Comparison of ENCODE assay signal across 14 cellular contexts in the genomic region with DNA sequence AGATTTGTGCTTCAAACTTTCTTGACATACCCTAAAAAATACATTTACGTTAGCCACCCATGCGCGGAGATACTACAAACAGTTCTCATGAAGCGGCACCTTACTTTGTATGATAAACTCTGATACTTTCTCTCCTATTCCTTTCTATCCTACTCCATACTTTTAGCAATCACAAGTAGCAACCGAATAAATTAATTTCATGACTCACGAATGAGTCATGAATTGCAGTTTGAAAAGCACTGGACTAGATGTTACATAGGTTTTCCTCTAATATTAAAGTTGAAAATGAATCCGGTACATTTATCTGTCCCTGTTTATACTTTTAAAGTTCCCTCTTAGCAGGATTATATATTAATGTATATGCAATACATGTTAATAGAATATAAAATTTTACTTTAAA.
DNase-seq lines count a peak whose midpoint lies in the region; ATAC-seq, FAIRE-seq and TF ChIP-seq lines count a peak whose summit lies in the region.
"Had no signal": no experiment of that assay in that cellular context is flagged by ENCODE, and none has a peak within 500 bp of the region (broad histone marks: within the 10 kb centered on the region; RNA-seq: fewer than 3 reads in every experiment).

No MANE protein-coding gene starts in this region.

- CTCF ChIA-PET in HEK293 (lab: Yijun Ruan, JAX), result interaction anchor here (0.8 to 1.2 kb wide), 2 partner anchors 55 to 176 kb away, joined by 3 to 5 read pairs; no protein-coding TSS in a partner anchor

- H3K36me3 ChIP-seq in HEK293 (ENCODE audit: control insufficient read depth in 2 of 2, insufficient read depth in 1 of 2, low read length in 2 of 2) (no peaks in the 10 kb centered on the region), astrocyte (ENCODE audit: insufficient read depth, low read length) (no peaks in the 10 kb centered on the region), gastroesophageal sphincter (no peaks in the 10 kb centered on the region), thoracic aorta (no peaks in the 10 kb centered on the region)

- H3K4me1 ChIP-seq in HEK293 (ENCODE audit: control insufficient read depth, insufficient read depth, low read length), result peaks cover 30% of the 10 kb centered on the region
- peaks cover 48% of the 10 kb centered on the region for H3K4me1 ChIP-seq in astrocyte (ENCODE audit: insufficient read depth, low read length)
- H3K4me1 ChIP-seq in gastroesophageal sphincter, result peaks cover 0 to 6% (median 6%) of the 10 kb centered on the region in 3 donors
- H3K4me1 ChIP-seq in thoracic aorta (ENCODE audit: control insufficient read depth in 1 of 2, low read depth in 2 of 2), result peaks cover 22 to 42% of the 10 kb centered on the region in 2 donors

- TF ChIP-seq POLR2A in gastroesophageal sphincter (IDR thresholded peaks at IDR 0.05), result no peak

- H3K79me2 ChIP-seq in astrocyte (ENCODE audit: insufficient read depth, low read length), result no peaks in the 10 kb centered on the region

- peak overlapping the region; percentile 93 for H3K27ac Mint-ChIP-seq in astrocyte (ENCODE audit: unreplicated experiment)
- H3K27ac Mint-ChIP-seq in stimulated activated memory B cell treated with anti-CD40 and anti-IgM and Interleukin-4, amounts not matched to agents 10 μg/mL and 1 μg/mL and 100 μg/mL, for 72 hours, result no peak overlapping the region
- H3K27ac Mint-ChIP-seq: activated naive CD4-positive, alpha-beta T cell treated with anti-CD3 and anti-CD28 coated beads, Interleukin-2, amount 10 ng/mL, durations not matched to agents 7 days and 5 days had no signal

- FAIRE-seq in astrocyte (lab: Jason Lieb, UNC), result peak; percentile 97

- no peak overlapping the region for H2AFZ ChIP-seq in astrocyte (ENCODE audit: low read depth, low read length)

- no peaks in the 10 kb centered on the region for H3K9me3 Mint-ChIP-seq in astrocyte (ENCODE audit: unreplicated experiment)
- no peaks in the 10 kb centered on the region for H3K9me3 Mint-ChIP-seq in stimulated activated memory B cell treated with anti-CD40 and anti-IgM and Interleukin-4, amounts not matched to agents 10 μg/mL and 1 μg/mL and 100 μg/mL, for 72 hours
- H3K9me3 Mint-ChIP-seq: activated naive CD4-positive, alpha-beta T cell treated with anti-CD3 and anti-CD28 coated beads, Interleukin-2, amount 10 ng/mL, durations not matched to agents 7 days and 5 days; naive B cell had no signal

- H3K4me3 ChIP-seq in HEK293 (ENCODE audit: low read depth, low read length) (no peak overlapping the region), astrocyte (ENCODE audit: insufficient read depth, low read depth, low read length) (peak overlapping the region; percentile 37), gastroesophageal sphincter (no peak overlapping the region), thoracic aorta (no peak overlapping the region)

- peak overlapping the region; percentile 80 for H3K4me2 ChIP-seq in astrocyte (ENCODE audit: low read length)

- no peaks in the 10 kb centered on the region for H4K20me1 ChIP-seq in astrocyte (ENCODE audit: insufficient read depth, low read length)

- H3K9me3 ChIP-seq in HEK293 (ENCODE audit: control insufficient read depth, insufficient read depth, low read depth, low read length), result no peaks in the 10 kb centered on the region
- no peaks in the 10 kb centered on the region for H3K9me3 ChIP-seq in astrocyte (ENCODE audit: insufficient read depth, low read depth, low read length)
- no peaks in the 10 kb centered on the region for H3K9me3 ChIP-seq in gastroesophageal sphincter
- H3K9me3 ChIP-seq in thoracic aorta, result no peaks in the 10 kb centered on the region

- H3K4me1 Mint-ChIP-seq in astrocyte (ENCODE audit: low read depth, unreplicated experiment), result peaks cover 78% of the 10 kb centered on the region
- H3K4me1 Mint-ChIP-seq in stimulated activated memory B cell treated with anti-CD40 and anti-IgM and Interleukin-4, amounts not matched to agents 10 μg/mL and 1 μg/mL and 100 μg/mL, for 72 hours, result no peaks in the 10 kb centered on the region
- H3K4me1 Mint-ChIP-seq: naive B cell had no signal

- no peak overlapping the region for H3K4me3 Mint-ChIP-seq in astrocyte (ENCODE audit: unreplicated experiment)
- H3K4me3 Mint-ChIP-seq in stimulated activated memory B cell treated with anti-CD40 and anti-IgM and Interleukin-4, amounts not matched to agents 10 μg/mL and 1 μg/mL and 100 μg/mL, for 72 hours, result no peak overlapping the region
- H3K4me3 Mint-ChIP-seq: activated naive CD4-positive, alpha-beta T cell treated with anti-CD3 and anti-CD28 coated beads, Interleukin-2, amount 10 ng/mL, durations not matched to agents 7 days and 5 days; naive B cell had no signal

- no peaks in the 10 kb centered on the region for H3K27me3 Mint-ChIP-seq in astrocyte (ENCODE audit: low read depth, unreplicated experiment)
- no peaks in the 10 kb centered on the region for H3K27me3 Mint-ChIP-seq in stimulated activated memory B cell treated with anti-CD40 and anti-IgM and Interleukin-4, amounts not matched to agents 10 μg/mL and 1 μg/mL and 100 μg/mL, for 72 hours
- H3K27me3 Mint-ChIP-seq: activated naive CD4-positive, alpha-beta T cell treated with anti-CD3 and anti-CD28 coated beads, Interleukin-2, amount 10 ng/mL, durations not matched to agents 7 days and 5 days; naive B cell had no signal

- H3K27ac ChIP-seq in HEK293 (ENCODE audit: extremely low read depth, low read depth, low read length) (no peak overlapping the region), astrocyte (ENCODE audit: low read depth, low read length) (peak overlapping the region; percentile 100), gastroesophageal sphincter (peak overlapping the region in 3 of 4 donors; percentile 24 to 69 (median 53)), thoracic aorta (peak overlapping the region; percentile 90 to 94)

- peak; percentile 83 for DNase-seq in astrocyte (ENCODE audit: low read depth)
- no peak for DNase-seq in thoracic aorta (ENCODE audit: low spot score)
- DNase-seq in activated CD4-positive, alpha-beta T cell treated with anti-CD3 and anti-CD28 coated beads, Interleukin-2, amount 50 U/mL, for 48 hours, result no peak
- no peak for DNase-seq in SIG-M5 (lab: John Stamatoyannopoulos, UW)
- DNase-seq: activated naive CD4-positive, alpha-beta T cell treated with anti-CD3 and anti-CD28 coated beads, Interleukin-2, amount 10 ng/mL, durations not matched to agents 7 days and 5 days; DMS79 treated with DMSO at 0.1 percent for 48 hours; GOT3; naive B cell; NCI-H1092 treated with DMSO at 0.1 percent for 48 hours had no signal

- WGBS in gastroesophageal sphincter (ENCODE audit: low coverage in 1 of 2), 2 donors, result 62 to 79% methylated on average over 7 of the region's 7 CpGs

- ATAC-seq in gastroesophageal sphincter, result no peak
- peak; percentile 53 for ATAC-seq in thoracic aorta (ENCODE audit: insufficient number of reproducible peaks, low FRiP score, low read depth)
- ATAC-seq in stimulated activated memory B cell treated with anti-CD40 and anti-IgM and Interleukin-4, amounts not matched to agents 10 μg/mL and 1 μg/mL and 100 μg/mL, for 72 hours, result no peak
- ATAC-seq in GM18502 (IDR thresholded peaks at IDR 0.05; ENCODE audit: poor library complexity, unreplicated experiment), result no peak
- ATAC-seq: activated CD4-positive, CD25-positive, alpha-beta regulatory T cell treated with anti-CD3 and anti-CD28 coated beads, Interleukin-2, amount 50 U/mL, for 24 hours had no signal

- POLR2A ChIA-PET in HEK293 (lab: Yijun Ruan, JAX), result interaction anchor here (1.3 to 4.0 kb wide), 3 partner anchors 139 to 176 kb away, joined by 3 to 31 read pairs (median 5); a partner anchor contains a TSS

- TF ChIP-seq EP300 in gastroesophageal sphincter (IDR thresholded peaks at IDR 0.05), result no peak

- no peaks in the 10 kb centered on the region for H3K27me3 ChIP-seq in astrocyte (ENCODE audit: insufficient read depth, low read length)
- no peaks in the 10 kb centered on the region for H3K27me3 ChIP-seq in gastroesophageal sphincter
- no peaks in the 10 kb centered on the region for H3K27me3 ChIP-seq in thoracic aorta (replicated peaks; ENCODE audit: insufficient read depth)

- no peak for TF ChIP-seq CTCF in HEK293 (tag by site-specific recombination; IDR thresholded peaks at IDR 0.05)
- TF ChIP-seq CTCF in astrocyte (IDR thresholded peaks at IDR 0.05; ENCODE audit: insufficient read depth, low read depth, low read length), result no peak
- no peak for TF ChIP-seq CTCF in gastroesophageal sphincter (IDR thresholded peaks at IDR 0.05)
- TF ChIP-seq CTCF in thoracic aorta (IDR thresholded peaks at IDR 0.05), result no peak

- no peaks in the 10 kb centered on the region for H3K36me3 Mint-ChIP-seq in astrocyte (ENCODE audit: low read depth, unreplicated experiment)
- peaks cover 22% of the 10 kb centered on the region for H3K36me3 Mint-ChIP-seq in stimulated activated memory B cell treated with anti-CD40 and anti-IgM and Interleukin-4, amounts not matched to agents 10 μg/mL and 1 μg/mL and 100 μg/mL, for 72 hours

- peak overlapping the region; percentile 91 for H3K9ac ChIP-seq in astrocyte (ENCODE audit: low read length)

TF ChIP-seq in HEK293, 187 proteins besides CTCF, POLR2A, EP300 and RAD21:
- TF ChIP-seq PRDM1 (tag by site-specific recombination; IDR thresholded peaks at IDR 0.05), result peak; percentile 52; the same call in 1 of the 2 replicates
- TF ChIP-seq ZFP37 (tag by site-specific recombination; IDR thresholded peaks at IDR 0.05), result 0 out of 2 replicates have a peak, but pooled peaks have one; percentile 16
- no peak for TF ChIP-seq ZBTB8A (tag by site-specific recombination; IDR thresholded peaks at IDR 0.05)
TF ChIP-seq in HEK293: peak in this region for 2.
